Comparison of ENCODE assay signal across 2 cellular contexts in the genomic region with DNA sequence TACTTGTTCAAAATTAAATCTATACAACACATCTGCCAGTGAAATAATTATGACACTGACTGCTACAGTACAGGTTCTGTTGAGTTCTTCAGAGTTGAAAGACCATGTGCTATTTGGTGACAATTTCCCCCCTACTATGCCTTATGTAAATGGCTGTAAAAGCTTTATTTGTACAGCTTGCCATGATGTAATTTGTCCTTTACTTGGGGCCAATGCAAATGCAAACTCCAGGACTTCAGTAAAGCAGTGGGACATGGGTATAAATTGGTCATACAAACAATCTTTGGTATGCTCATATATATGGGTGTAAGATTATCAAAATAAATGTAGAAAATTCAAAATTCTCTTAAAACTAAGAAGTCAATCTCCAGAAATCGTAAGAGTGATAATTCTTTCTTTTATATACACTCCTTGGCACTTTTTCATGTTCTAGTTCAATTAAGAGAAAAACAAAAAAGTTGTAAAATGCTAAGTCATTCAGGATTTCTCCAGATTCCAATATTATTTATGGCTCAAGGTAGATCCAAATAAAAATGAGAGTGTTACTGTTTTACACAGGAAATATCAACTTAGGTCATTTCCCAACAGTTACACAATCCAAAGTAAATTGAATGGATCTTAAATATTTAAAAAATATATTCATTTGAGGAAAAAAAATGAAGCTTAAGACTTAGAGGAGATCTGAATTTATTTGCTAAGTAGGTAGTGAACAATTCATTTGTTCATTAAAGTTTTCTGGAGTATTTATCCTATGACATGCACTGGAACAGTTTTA.
A peak's percentile ranks its signal among the peaks of the same experiment; 100 is the strongest.
TF ChIP-seq lines count a peak whose summit lies in the region.

No MANE protein-coding gene starts in this region.

TF ChIP-seq in IMR-90, 13 proteins besides CTCF, POLR2A, EP300 and RAD21:
- TF ChIP-seq CEBPB (IDR thresholded peaks at IDR 0.05; ENCODE audit: low read depth, low read length) = peak; percentile 7; the same call in 1 of the 2 replicates
- TF ChIP-seq, protein P1, sequence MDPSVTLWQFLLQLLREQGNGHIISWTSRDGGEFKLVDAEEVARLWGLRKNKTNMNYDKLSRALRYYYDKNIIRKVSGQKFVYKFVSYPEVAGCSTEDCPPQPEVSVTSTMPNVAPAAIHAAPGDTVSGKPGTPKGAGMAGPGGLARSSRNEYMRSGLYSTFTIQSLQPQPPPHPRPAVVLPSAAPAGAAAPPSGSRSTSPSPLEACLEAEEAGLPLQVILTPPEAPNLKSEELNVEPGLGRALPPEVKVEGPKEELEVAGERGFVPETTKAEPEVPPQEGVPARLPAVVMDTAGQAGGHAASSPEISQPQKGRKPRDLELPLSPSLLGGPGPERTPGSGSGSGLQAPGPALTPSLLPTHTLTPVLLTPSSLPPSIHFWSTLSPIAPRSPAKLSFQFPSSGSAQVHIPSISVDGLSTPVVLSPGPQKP (IDR thresholded peaks at IDR 0.05; ENCODE audit: borderline replicate concordance, low read depth, low read length) = no peak

TF ChIP-seq in WTC11, 78 proteins besides CTCF, POLR2A, EP300 and RAD21:
- TF ChIP-seq PRRX2 (CRISPR knock-in tag; IDR thresholded peaks at IDR 0.05) (no peak), TEAD4 (CRISPR knock-in tag; IDR thresholded peaks at IDR 0.05) (no peak), RELA (CRISPR knock-in tag; IDR thresholded peaks at IDR 0.05; ENCODE audit: borderline replicate concordance) (no peak), FOXJ3 (CRISPR knock-in tag; IDR thresholded peaks at IDR 0.05; ENCODE audit: borderline replicate concordance) (no peak)
- TF ChIP-seq, protein P2, sequence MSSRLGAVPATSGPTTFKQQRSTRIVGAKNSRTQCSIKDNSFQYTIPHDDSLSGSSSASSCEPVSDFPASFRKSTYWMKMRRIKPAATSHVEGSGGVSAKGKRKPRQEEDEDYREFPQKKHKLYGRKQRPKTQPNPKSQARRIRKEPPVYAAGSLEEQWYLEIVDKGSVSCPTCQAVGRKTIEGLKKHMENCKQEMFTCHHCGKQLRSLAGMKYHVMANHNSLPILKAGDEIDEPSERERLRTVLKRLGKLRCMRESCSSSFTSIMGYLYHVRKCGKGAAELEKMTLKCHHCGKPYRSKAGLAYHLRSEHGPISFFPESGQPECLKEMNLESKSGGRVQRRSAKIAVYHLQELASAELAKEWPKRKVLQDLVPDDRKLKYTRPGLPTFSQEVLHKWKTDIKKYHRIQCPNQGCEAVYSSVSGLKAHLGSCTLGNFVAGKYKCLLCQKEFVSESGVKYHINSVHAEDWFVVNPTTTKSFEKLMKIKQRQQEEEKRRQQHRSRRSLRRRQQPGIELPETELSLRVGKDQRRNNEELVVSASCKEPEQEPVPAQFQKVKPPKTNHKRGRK (CRISPR knock-in tag; IDR thresholded peaks at IDR 0.05; ENCODE audit: borderline replicate concordance) = no peak
- TF ChIP-seq, protein P3, sequence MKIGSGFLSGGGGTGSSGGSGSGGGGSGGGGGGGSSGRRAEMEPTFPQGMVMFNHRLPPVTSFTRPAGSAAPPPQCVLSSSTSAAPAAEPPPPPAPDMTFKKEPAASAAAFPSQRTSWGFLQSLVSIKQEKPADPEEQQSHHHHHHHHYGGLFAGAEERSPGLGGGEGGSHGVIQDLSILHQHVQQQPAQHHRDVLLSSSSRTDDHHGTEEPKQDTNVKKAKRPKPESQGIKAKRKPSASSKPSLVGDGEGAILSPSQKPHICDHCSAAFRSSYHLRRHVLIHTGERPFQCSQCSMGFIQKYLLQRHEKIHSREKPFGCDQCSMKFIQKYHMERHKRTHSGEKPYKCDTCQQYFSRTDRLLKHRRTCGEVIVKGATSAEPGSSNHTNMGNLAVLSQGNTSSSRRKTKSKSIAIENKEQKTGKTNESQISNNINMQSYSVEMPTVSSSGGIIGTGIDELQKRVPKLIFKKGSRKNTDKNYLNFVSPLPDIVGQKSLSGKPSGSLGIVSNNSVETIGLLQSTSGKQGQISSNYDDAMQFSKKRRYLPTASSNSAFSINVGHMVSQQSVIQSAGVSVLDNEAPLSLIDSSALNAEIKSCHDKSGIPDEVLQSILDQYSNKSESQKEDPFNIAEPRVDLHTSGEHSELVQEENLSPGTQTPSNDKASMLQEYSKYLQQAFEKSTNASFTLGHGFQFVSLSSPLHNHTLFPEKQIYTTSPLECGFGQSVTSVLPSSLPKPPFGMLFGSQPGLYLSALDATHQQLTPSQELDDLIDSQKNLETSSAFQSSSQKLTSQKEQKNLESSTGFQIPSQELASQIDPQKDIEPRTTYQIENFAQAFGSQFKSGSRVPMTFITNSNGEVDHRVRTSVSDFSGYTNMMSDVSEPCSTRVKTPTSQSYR (CRISPR knock-in tag; IDR thresholded peaks at IDR 0.05) = no peak
TF ChIP-seq in WTC11: peak in this region for 0.
